Comparison of ENCODE assay signal across 24 cellular contexts in the genomic region with DNA sequence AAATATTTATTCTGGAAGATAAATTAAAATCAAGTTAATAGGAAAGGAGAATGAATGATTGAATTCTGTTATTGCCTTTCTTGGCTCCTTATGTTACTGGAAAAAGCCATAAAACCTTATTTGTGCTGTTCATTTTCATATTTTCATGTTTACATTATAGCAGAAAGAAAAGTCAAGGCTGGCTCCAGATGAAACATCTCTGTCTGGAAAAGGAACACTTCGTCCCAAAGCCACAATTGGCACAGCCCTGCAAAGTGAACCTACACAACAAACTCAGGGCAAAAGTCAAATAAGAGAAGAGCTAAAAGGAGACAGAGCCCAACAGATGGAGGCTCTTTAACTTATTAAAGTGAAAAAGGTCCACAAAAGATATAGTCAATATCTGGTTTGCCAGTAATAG.
"Had no signal": no experiment of that assay in that cellular context is flagged by ENCODE, and none has a peak within 500 bp of the region (broad histone marks: within the 10 kb centered on the region; RNA-seq: fewer than 3 reads in every experiment).

No MANE protein-coding gene starts in this region.

- H3K4me1 ChIP-seq: pancreas, right atrium auricular region, tibial nerve, vagina had no signal

- H3K4me3 ChIP-seq: dorsolateral prefrontal cortex, left lung, mucosa of descending colon, pancreas, right atrium auricular region, stomach, thoracic aorta, tibial nerve, vagina had no signal

- H3K27ac ChIP-seq: left lung, pancreas, right atrium auricular region, tibial nerve, vagina had no signal

- H3K4me3 Mint-ChIP-seq: mesothelial cell of epicardium; naive thymus-derived CD4-positive, alpha-beta T cell; nephron progenitor cell; stimulated activated effector memory CD8-positive, alpha-beta T cell treated with anti-CD3 and anti-CD28 coated beads, Interleukin-12 subunit alpha, Interleukin-12 subunit beta, amount 100 ng/mL, for 72 hours had no signal

- H3K27ac Mint-ChIP-seq: mesothelial cell of epicardium; naive thymus-derived CD4-positive, alpha-beta T cell; nephron progenitor cell; stimulated activated effector memory CD8-positive, alpha-beta T cell treated with anti-CD3 and anti-CD28 coated beads, Interleukin-12 subunit alpha, Interleukin-12 subunit beta, amount 100 ng/mL, for 72 hours had no signal

- H3K27me3 Mint-ChIP-seq: naive thymus-derived CD4-positive, alpha-beta T cell had no signal

- H3K9me3 ChIP-seq: mucosa of descending colon, pancreas, thoracic aorta, vagina had no signal

- DNase-seq: cerebellar nuclear complex; dorsolateral prefrontal cortex; effector CD4-positive, alpha-beta T cell; foreskin melanocyte; head of caudate nucleus; left cardiac atrium; left lung; mesenchymal stem cell; mucosa of descending colon; naive thymus-derived CD4-positive, alpha-beta T cell; nephron progenitor cell; nucleus accumbens; pancreas; stimulated activated CD4-positive, alpha-beta T cell treated with anti-CD3 and anti-CD28 coated beads, Interleukin-2, amount 100 ng/mL, for 24 hours; stimulated activated CD4-positive, alpha-beta T cell treated with anti-CD3 and anti-CD28 coated beads, Interleukin-4, amount 100 ng/mL, for 24 hours; stimulated activated naive CD4-positive, alpha-beta T cell treated with Interleukin-2 at 50 U/mL for 16 hours; stomach; substantia nigra had no signal

- H3K36me3 ChIP-seq: left lung, pancreas, right atrium auricular region, stomach, thoracic aorta, vagina had no signal

- H3K27me3 ChIP-seq: dorsolateral prefrontal cortex, left lung, pancreas, right atrium auricular region, stomach, tibial nerve, vagina had no signal

- H3K4me1 Mint-ChIP-seq: mesothelial cell of epicardium; naive thymus-derived CD4-positive, alpha-beta T cell; nephron progenitor cell; stimulated activated effector memory CD8-positive, alpha-beta T cell treated with anti-CD3 and anti-CD28 coated beads, Interleukin-12 subunit alpha, Interleukin-12 subunit beta, amount 100 ng/mL, for 72 hours had no signal
